ENCODE assay signal across 2 cellular contexts in genomic region chr11:12088047-12088481, GRCh38.
TF ChIP-seq lines count a peak whose summit lies in the region.

No MANE protein-coding gene starts in this region.

TF ChIP-seq in IMR-90, 13 proteins besides CTCF, POLR2A, EP300 and RAD21:
- TF ChIP-seq CHD1 (IDR thresholded peaks at IDR 0.05; ENCODE audit: low read depth, low read length) (no peak), RCOR1 (IDR thresholded peaks at IDR 0.05; ENCODE audit: insufficient replicate concordance, low read length) (no peak), CEBPB (IDR thresholded peaks at IDR 0.05; ENCODE audit: low read depth, low read length) (peak; percentile 68), BHLHE40 (IDR thresholded peaks at IDR 0.05; ENCODE audit: low read depth, low read length) (no peak), SMC3 (IDR thresholded peaks at IDR 0.05; ENCODE audit: low read depth, low read length) (peak; percentile 41), USF2 (IDR thresholded peaks at IDR 0.05; ENCODE audit: low read depth, low read length) (0 out of 2 replicates have a peak, but pooled peaks have one; percentile 2), MAZ (IDR thresholded peaks at IDR 0.05; ENCODE audit: borderline replicate concordance, low read depth, low read length) (no peak), MAFK (IDR thresholded peaks at IDR 0.05; ENCODE audit: low read depth, low read length) (no peak), MXI1 (IDR thresholded peaks at IDR 0.05; ENCODE audit: borderline replicate concordance, low read depth, low read length) (no peak), NFE2L2 (IDR thresholded peaks at IDR 0.05; ENCODE audit: low read depth, low read length) (no peak)
- TF ChIP-seq, protein P1, sequence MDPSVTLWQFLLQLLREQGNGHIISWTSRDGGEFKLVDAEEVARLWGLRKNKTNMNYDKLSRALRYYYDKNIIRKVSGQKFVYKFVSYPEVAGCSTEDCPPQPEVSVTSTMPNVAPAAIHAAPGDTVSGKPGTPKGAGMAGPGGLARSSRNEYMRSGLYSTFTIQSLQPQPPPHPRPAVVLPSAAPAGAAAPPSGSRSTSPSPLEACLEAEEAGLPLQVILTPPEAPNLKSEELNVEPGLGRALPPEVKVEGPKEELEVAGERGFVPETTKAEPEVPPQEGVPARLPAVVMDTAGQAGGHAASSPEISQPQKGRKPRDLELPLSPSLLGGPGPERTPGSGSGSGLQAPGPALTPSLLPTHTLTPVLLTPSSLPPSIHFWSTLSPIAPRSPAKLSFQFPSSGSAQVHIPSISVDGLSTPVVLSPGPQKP (IDR thresholded peaks at IDR 0.05; ENCODE audit: borderline replicate concordance, low read depth, low read length): no peak

TF ChIP-seq in K562, 482 proteins besides CTCF, POLR2A, EP300 and RAD21 (continues in another document):
- peak; percentile 43 for TF ChIP-seq RFX1 (IDR thresholded peaks at IDR 0.05)
- TF ChIP-seq, protein P2, sequence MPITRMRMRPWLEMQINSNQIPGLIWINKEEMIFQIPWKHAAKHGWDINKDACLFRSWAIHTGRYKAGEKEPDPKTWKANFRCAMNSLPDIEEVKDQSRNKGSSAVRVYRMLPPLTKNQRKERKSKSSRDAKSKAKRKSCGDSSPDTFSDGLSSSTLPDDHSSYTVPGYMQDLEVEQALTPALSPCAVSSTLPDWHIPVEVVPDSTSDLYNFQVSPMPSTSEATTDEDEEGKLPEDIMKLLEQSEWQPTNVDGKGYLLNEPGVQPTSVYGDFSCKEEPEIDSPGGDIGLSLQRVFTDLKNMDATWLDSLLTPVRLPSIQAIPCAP (CRISPR knock-in tag; IDR thresholded peaks at IDR 0.05; ENCODE audit: borderline replicate concordance): no peak
- no peak for TF ChIP-seq ZNF23 (CRISPR knock-in tag; IDR thresholded peaks at IDR 0.05)
- 0 out of 4 replicates have a peak, but pooled peaks of 1 of the 2 experiments have one; percentile 21 for TF ChIP-seq MNT (conservative IDR thresholded peaks at IDR 0.05)
- TF ChIP-seq, protein P3, sequence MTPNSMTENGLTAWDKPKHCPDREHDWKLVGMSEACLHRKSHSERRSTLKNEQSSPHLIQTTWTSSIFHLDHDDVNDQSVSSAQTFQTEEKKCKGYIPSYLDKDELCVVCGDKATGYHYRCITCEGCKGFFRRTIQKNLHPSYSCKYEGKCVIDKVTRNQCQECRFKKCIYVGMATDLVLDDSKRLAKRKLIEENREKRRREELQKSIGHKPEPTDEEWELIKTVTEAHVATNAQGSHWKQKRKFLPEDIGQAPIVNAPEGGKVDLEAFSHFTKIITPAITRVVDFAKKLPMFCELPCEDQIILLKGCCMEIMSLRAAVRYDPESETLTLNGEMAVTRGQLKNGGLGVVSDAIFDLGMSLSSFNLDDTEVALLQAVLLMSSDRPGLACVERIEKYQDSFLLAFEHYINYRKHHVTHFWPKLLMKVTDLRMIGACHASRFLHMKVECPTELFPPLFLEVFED (CRISPR knock-in tag; conservative IDR thresholded peaks at IDR 0.05): no peak
- no peak for TF ChIP-seq ZNF696 (CRISPR knock-in tag; conservative IDR thresholded peaks at IDR 0.05)
- TF ChIP-seq PTRF (tag; IDR thresholded peaks at IDR 0.05): no peak
- TF ChIP-seq, protein P4, sequence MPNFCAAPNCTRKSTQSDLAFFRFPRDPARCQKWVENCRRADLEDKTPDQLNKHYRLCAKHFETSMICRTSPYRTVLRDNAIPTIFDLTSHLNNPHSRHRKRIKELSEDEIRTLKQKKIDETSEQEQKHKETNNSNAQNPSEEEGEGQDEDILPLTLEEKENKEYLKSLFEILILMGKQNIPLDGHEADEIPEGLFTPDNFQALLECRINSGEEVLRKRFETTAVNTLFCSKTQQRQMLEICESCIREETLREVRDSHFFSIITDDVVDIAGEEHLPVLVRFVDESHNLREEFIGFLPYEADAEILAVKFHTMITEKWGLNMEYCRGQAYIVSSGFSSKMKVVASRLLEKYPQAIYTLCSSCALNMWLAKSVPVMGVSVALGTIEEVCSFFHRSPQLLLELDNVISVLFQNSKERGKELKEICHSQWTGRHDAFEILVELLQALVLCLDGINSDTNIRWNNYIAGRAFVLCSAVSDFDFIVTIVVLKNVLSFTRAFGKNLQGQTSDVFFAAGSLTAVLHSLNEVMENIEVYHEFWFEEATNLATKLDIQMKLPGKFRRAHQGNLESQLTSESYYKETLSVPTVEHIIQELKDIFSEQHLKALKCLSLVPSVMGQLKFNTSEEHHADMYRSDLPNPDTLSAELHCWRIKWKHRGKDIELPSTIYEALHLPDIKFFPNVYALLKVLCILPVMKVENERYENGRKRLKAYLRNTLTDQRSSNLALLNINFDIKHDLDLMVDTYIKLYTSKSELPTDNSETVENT (CRISPR knock-in tag; IDR thresholded peaks at IDR 0.05): no peak
- TF ChIP-seq NR2C2 (CRISPR knock-in tag; IDR thresholded peaks at IDR 0.05): no peak
- no peak for TF ChIP-seq NR2C2 (tag; IDR thresholded peaks at IDR 0.05)
- no peak for TF ChIP-seq ELF1 (tag; IDR thresholded peaks at IDR 0.05)
- peak; percentile 67 for TF ChIP-seq ARID2 (IDR thresholded peaks at IDR 0.05)
- TF ChIP-seq RCOR1 (IDR thresholded peaks at IDR 0.05; ENCODE audit: borderline replicate concordance in 1 of 2, low read depth in 2 of 2, low read length in 2 of 2): peak in 1 of 2 experiments; percentile 34; a peak in 2 of 4 replicates
- no peak for TF ChIP-seq ZNF41 (CRISPR knock-in tag; conservative IDR thresholded peaks at IDR 0.05)
- TF ChIP-seq JUND (IDR thresholded peaks at IDR 0.05; ENCODE audit: borderline replicate concordance, low read depth, low read length): peak; percentile 33; the same call in 1 of the 2 replicates
- no peak; the same call in 2 of the 3 replicates for TF ChIP-seq JUND (tag; IDR thresholded peaks at IDR 0.05; ENCODE audit: borderline replicate concordance, low read depth, low read length)
- TF ChIP-seq, protein P5, sequence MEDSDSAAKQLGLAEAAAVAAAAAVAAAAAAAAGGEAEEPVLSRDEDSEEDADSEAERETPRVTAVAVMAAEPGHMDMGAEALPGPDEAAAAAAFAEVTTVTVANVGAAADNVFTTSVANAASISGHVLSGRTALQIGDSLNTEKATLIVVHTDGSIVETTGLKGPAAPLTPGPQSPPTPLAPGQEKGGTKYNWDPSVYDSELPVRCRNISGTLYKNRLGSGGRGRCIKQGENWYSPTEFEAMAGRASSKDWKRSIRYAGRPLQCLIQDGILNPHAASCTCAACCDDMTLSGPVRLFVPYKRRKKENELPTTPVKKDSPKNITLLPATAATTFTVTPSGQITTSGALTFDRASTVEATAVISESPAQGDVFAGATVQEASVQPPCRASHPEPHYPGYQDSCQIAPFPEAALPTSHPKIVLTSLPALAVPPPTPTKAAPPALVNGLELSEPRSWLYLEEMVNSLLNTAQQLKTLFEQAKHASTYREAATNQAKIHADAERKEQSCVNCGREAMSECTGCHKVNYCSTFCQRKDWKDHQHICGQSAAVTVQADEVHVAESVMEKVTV (CRISPR knock-in tag; IDR thresholded peaks at IDR 0.05): peak; percentile 95
- peak; percentile 68; the same call in 1 of the 2 replicates for TF ChIP-seq STAG1 (CRISPR knock-in tag; IDR thresholded peaks at IDR 0.05; ENCODE audit: borderline replicate concordance)
- peak; percentile 88 for TF ChIP-seq SMC3 (conservative IDR thresholded peaks at IDR 0.05; ENCODE audit: insufficient read depth, low read depth, low read length)
- TF ChIP-seq TOE1 (IDR thresholded peaks at IDR 0.05; ENCODE audit: borderline replicate concordance): no peak
- no peak for TF ChIP-seq TOE1 (CRISPR knock-in tag; IDR thresholded peaks at IDR 0.05; ENCODE audit: borderline replicate concordance, low read depth)
- no peak for TF ChIP-seq BDP1 (IDR thresholded peaks at IDR 0.05; ENCODE audit: insufficient read depth, insufficient read length)
- TF ChIP-seq, protein P6, sequence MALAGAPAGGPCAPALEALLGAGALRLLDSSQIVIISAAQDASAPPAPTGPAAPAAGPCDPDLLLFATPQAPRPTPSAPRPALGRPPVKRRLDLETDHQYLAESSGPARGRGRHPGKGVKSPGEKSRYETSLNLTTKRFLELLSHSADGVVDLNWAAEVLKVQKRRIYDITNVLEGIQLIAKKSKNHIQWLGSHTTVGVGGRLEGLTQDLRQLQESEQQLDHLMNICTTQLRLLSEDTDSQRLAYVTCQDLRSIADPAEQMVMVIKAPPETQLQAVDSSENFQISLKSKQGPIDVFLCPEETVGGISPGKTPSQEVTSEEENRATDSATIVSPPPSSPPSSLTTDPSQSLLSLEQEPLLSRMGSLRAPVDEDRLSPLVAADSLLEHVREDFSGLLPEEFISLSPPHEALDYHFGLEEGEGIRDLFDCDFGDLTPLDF (CRISPR knock-in tag; IDR thresholded peaks at IDR 0.05): no peak
- TF ChIP-seq, protein P7, sequence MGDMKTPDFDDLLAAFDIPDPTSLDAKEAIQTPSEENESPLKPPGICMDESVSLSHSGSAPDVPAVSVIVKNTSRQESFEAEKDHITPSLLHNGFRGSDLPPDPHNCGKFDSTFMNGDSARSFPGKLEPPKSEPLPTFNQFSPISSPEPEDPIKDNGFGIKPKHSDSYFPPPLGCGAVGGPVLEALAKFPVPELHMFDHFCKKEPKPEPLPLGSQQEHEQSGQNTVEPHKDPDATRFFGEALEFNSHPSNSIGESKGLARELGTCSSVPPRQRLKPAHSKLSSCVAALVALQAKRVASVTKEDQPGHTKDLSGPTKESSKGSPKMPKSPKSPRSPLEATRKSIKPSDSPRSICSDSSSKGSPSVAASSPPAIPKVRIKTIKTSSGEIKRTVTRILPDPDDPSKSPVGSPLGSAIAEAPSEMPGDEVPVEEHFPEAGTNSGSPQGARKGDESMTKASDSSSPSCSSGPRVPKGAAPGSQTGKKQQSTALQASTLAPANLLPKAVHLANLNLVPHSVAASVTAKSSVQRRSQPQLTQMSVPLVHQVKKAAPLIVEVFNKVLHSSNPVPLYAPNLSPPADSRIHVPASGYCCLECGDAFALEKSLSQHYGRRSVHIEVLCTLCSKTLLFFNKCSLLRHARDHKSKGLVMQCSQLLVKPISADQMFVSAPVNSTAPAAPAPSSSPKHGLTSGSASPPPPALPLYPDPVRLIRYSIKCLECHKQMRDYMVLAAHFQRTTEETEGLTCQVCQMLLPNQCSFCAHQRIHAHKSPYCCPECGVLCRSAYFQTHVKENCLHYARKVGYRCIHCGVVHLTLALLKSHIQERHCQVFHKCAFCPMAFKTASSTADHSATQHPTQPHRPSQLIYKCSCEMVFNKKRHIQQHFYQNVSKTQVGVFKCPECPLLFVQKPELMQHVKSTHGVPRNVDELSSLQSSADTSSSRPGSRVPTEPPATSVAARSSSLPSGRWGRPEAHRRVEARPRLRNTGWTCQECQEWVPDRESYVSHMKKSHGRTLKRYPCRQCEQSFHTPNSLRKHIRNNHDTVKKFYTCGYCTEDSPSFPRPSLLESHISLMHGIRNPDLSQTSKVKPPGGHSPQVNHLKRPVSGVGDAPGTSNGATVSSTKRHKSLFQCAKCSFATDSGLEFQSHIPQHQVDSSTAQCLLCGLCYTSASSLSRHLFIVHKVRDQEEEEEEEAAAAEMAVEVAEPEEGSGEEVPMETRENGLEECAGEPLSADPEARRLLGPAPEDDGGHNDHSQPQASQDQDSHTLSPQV (IDR thresholded peaks at IDR 0.05): peak; percentile 41; the same call in 1 of the 2 replicates
- 0 out of 4 replicates have a peak, but pooled peaks of 1 of the 2 experiments have one; percentile 39 for TF ChIP-seq ZMIZ1 (IDR thresholded peaks at IDR 0.05; ENCODE audit: low read depth in 2 of 2, low read length in 2 of 2)
- no peak for TF ChIP-seq FOXK1 (CRISPR knock-in tag; IDR thresholded peaks at IDR 0.05; ENCODE audit: borderline replicate concordance)
- TF ChIP-seq TFE3 (CRISPR knock-in tag; IDR thresholded peaks at IDR 0.05): no peak
- no peak for TF ChIP-seq COPS2 (conservative IDR thresholded peaks at IDR 0.05)
- no peak for TF ChIP-seq SMAD4 (CRISPR knock-in tag; conservative IDR thresholded peaks at IDR 0.05)
- no peak for TF ChIP-seq ZNF3 (CRISPR knock-in tag; IDR thresholded peaks at IDR 0.05)
- TF ChIP-seq NFE2L1 (tag; IDR thresholded peaks at IDR 0.05; ENCODE audit: borderline replicate concordance, low read depth): no peak
